In the genomic region with DNA sequence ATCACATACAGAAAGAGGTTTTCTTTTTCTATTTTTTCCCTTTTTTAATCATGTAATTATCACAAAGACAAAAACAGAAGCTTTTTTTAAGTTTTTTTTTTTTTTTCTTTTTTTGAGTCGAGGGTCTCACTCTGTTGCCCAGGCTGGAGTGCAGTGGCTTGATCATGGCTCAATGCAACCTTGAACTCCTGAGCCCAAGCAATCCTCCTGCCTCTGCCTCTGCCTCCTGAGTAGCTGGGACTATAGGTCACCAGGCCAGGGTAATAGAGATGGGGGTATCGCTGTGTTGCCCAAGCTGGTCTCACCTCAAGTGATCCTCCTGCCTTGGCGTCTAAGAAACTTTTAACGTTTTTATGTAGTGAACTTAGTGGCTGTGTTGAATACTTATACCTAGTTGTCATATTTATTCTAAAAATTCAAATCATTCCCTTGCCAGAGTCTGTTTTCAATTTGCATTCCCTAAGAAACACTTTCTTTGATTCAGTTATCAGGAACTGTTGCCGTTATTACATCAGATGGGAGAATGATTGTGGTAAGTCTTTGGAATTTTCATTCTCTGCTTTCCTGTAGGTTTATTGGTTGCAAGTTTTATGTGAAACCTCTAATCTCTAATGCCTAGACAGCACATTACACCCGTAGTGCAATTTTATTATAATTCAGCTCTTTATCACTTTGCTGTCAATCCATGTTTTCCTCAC, we compare ENCODE assay signal across 10 cellular contexts. TPM values are rescaled to one million over a fixed set of nuclear protein-coding genes. Genes with fewer than 3 reads are reported as not detected.
DNase-seq lines count a peak whose midpoint lies in the region; ATAC-seq and TF ChIP-seq lines count a peak whose summit lies in the region.
"Had no signal": no experiment of that assay in that cellular context is flagged by ENCODE, and none has a peak within 500 bp of the region (broad histone marks: within the 10 kb centered on the region; RNA-seq: fewer than 3 reads in every experiment).

No MANE protein-coding gene starts in this region.

- no peak for ATAC-seq in activated T-cell treated with anti-CD3 and anti-CD28 coated beads, Interleukin-2, amount 50 U/mL, for 72 hours (replicated peaks in 1 of 2)
- ATAC-seq in WTC11, result no peak
- ATAC-seq in thoracic aorta (ENCODE audit: insufficient number of reproducible peaks, low FRiP score, low read depth), result no peak
- no peak for ATAC-seq in HG03095 (IDR thresholded peaks at IDR 0.05; ENCODE audit: unreplicated experiment)

- H3K27ac ChIP-seq in iPS-18a (ENCODE audit: low read length) (no peak overlapping the region), thoracic aorta (peak overlapping the region in 1 of 2 donors; percentile 86)

- H3K36me3 ChIP-seq in iPS-18a (ENCODE audit: control insufficient read depth, low read depth, low read length), result peaks cover 24% of the 10 kb centered on the region
- H3K36me3 ChIP-seq in thoracic aorta, result peaks cover 18% of the 10 kb centered on the region

- TF ChIP-seq CTCF in WTC11 (IDR thresholded peaks at IDR 0.05) (no peak), thoracic aorta (IDR thresholded peaks at IDR 0.05) (no peak)

- peaks cover 12 to 26% of the 10 kb centered on the region in 2 donors for H3K36me3 Mint-ChIP-seq in activated T-cell treated with anti-CD3 and anti-CD28 coated beads, Interleukin-2, amount 50 U/mL, for 72 hours (ENCODE audit: insufficient read depth in 2 of 2)
- H3K36me3 Mint-ChIP-seq in WTC11, result peaks cover 36% of the 10 kb centered on the region

- POLR2A ChIA-PET in WTC11 (lab: Charles Lee), result no interaction called here

- no peak for DNase-seq in activated T-cell treated with anti-CD3 and anti-CD28 coated beads, Interleukin-2, amount 50 U/mL, for 72 hours
- no peak for DNase-seq in activated T-cell treated with anti-CD3 and anti-CD28 coated beads, Interleukin-2, amount 50 U/mL, for 1 hour
- DNase-seq in WTC11 (ENCODE audit: low spot score) (no peak), thoracic aorta (ENCODE audit: low spot score) (no peak), HuH-7.5 (ENCODE audit: low spot score) (no peak), ureter (ENCODE audit: low spot score) (no peak)

- H3K27me3 ChIP-seq in iPS-18a (ENCODE audit: control insufficient read depth, insufficient read depth, low read length) (no peaks in the 10 kb centered on the region), thoracic aorta (replicated peaks; ENCODE audit: insufficient read depth) (no peaks in the 10 kb centered on the region)
- H3K27me3 ChIP-seq: right atrium auricular region had no signal

- peaks cover 44% of the 10 kb centered on the region for H3K4me1 Mint-ChIP-seq in activated T-cell treated with anti-CD3 and anti-CD28 coated beads, Interleukin-2, amount 50 U/mL, for 72 hours (ENCODE audit: low read depth)
- H3K4me1 Mint-ChIP-seq in WTC11, result peaks cover 21% of the 10 kb centered on the region

- peak overlapping the region; percentile 99 for H3K27ac Mint-ChIP-seq in activated T-cell treated with anti-CD3 and anti-CD28 coated beads, Interleukin-2, amount 50 U/mL, for 72 hours
- peak overlapping the region; percentile 41; the same call in 1 of the 2 replicates for H3K27ac Mint-ChIP-seq in WTC11

- CTCF ChIA-PET in WTC11 (lab: Charles Lee), result no interaction called here

- no peaks in the 10 kb centered on the region for H3K27me3 Mint-ChIP-seq in activated T-cell treated with anti-CD3 and anti-CD28 coated beads, Interleukin-2, amount 50 U/mL, for 72 hours (ENCODE audit: low read depth)
- H3K27me3 Mint-ChIP-seq in WTC11 (ENCODE audit: low read depth), result no peaks in the 10 kb centered on the region

- peak overlapping the region; percentile 96 to 99 for H3K4me3 Mint-ChIP-seq in activated T-cell treated with anti-CD3 and anti-CD28 coated beads, Interleukin-2, amount 50 U/mL, for 72 hours
- peak overlapping the region; percentile 89 for H3K4me3 Mint-ChIP-seq in WTC11

- peaks cover 14% of the 10 kb centered on the region for H3K4me1 ChIP-seq in iPS-18a (ENCODE audit: control insufficient read depth, low read depth, low read length)
- peaks cover 11 to 37% of the 10 kb centered on the region in 2 donors for H3K4me1 ChIP-seq in thoracic aorta (ENCODE audit: control insufficient read depth in 1 of 2, low read depth in 2 of 2)

- H3K9ac ChIP-seq in iPS-18a (ENCODE audit: low read length), result peak overlapping the region; percentile 97

- no peaks in the 10 kb centered on the region for H3K9me3 ChIP-seq in iPS-18a (ENCODE audit: control insufficient read depth, low read depth, low read length)
- H3K9me3 ChIP-seq in thoracic aorta, result no peaks in the 10 kb centered on the region
- H3K9me3 ChIP-seq: right atrium auricular region had no signal

- H3K9me3 Mint-ChIP-seq in activated T-cell treated with anti-CD3 and anti-CD28 coated beads, Interleukin-2, amount 50 U/mL, for 72 hours, result no peaks in the 10 kb centered on the region
- no peaks in the 10 kb centered on the region for H3K9me3 Mint-ChIP-seq in WTC11

- H3K4me3 ChIP-seq in iPS-18a (ENCODE audit: low read length), result peak overlapping the region; percentile 98
- peak overlapping the region; percentile 86 for H3K4me3 ChIP-seq in thoracic aorta

TF ChIP-seq in WTC11, 78 proteins besides CTCF, POLR2A, EP300 and RAD21:
- TF ChIP-seq ESRRA (CRISPR knock-in tag; IDR thresholded peaks at IDR 0.05; ENCODE audit: borderline replicate concordance) (no peak), ZNF121 (CRISPR knock-in tag; IDR thresholded peaks at IDR 0.05) (peak; percentile 70; the same call in 1 of the 2 replicates)
- TF ChIP-seq, protein P1, sequence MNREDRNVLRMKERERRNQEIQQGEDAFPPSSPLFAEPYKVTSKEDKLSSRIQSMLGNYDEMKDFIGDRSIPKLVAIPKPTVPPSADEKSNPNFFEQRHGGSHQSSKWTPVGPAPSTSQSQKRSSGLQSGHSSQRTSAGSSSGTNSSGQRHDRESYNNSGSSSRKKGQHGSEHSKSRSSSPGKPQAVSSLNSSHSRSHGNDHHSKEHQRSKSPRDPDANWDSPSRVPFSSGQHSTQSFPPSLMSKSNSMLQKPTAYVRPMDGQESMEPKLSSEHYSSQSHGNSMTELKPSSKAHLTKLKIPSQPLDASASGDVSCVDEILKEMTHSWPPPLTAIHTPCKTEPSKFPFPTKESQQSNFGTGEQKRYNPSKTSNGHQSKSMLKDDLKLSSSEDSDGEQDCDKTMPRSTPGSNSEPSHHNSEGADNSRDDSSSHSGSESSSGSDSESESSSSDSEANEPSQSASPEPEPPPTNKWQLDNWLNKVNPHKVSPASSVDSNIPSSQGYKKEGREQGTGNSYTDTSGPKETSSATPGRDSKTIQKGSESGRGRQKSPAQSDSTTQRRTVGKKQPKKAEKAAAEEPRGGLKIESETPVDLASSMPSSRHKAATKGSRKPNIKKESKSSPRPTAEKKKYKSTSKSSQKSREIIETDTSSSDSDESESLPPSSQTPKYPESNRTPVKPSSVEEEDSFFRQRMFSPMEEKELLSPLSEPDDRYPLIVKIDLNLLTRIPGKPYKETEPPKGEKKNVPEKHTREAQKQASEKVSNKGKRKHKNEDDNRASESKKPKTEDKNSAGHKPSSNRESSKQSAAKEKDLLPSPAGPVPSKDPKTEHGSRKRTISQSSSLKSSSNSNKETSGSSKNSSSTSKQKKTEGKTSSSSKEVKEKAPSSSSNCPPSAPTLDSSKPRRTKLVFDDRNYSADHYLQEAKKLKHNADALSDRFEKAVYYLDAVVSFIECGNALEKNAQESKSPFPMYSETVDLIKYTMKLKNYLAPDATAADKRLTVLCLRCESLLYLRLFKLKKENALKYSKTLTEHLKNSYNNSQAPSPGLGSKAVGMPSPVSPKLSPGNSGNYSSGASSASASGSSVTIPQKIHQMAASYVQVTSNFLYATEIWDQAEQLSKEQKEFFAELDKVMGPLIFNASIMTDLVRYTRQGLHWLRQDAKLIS (CRISPR knock-in tag; IDR thresholded peaks at IDR 0.05; ENCODE audit: borderline replicate concordance), result no peak

RNA-seq across cellular contexts. Expression of gene LSM8, which starts 1.3 kb away (rescaled TPM):
- 10 to 100 TPM; 51.3 to 53.4 TPM for total RNA-seq in activated T-cell treated with anti-CD3 and anti-CD28 coated beads, Interleukin-2, amount 50 U/mL, for 72 hours
- 39.9 to 48.2 TPM (median 45.1 TPM) in 3 replicates for total RNA-seq in WTC11 (2021)
- 10 to 100 TPM; 19.4 to 41.0 TPM for total RNA-seq in thoracic aorta
- total RNA-seq in ureter, result 28.1 TPM

RNA-seq across cellular contexts. Expression of gene ANKRD7, which starts 39.2 kb away (rescaled TPM):
- 1 to 10 TPM in 1 of 2 donors, under 1 TPM in 1; 0.74 to 1.8 TPM for total RNA-seq in activated T-cell treated with anti-CD3 and anti-CD28 coated beads, Interleukin-2, amount 50 U/mL, for 72 hours
- 1.7 to 3.5 TPM (median 1.9 TPM) in 3 replicates for total RNA-seq in WTC11 (2021)
- under 1 TPM in 1 of 2 donors, not detected in 1; 0.68 TPM for total RNA-seq in thoracic aorta
- total RNA-seq in ureter, result not detected
- total RNA-seq: T-helper 2 cell treated with Interferon-gamma antibody and Interleukin-4, amounts not matched to agents 100 ng/mL and 5 ng/mL, for 36 hours had no signal
